In genomic region chr5:32710859-32711692, GRCh38 we compare ENCODE assay signal across 8 cellular contexts. TPM values are rescaled to one million over a fixed set of nuclear protein-coding genes. Genes with fewer than 3 reads are reported as not detected.
DNase-seq lines count a peak whose midpoint lies in the region; TF ChIP-seq lines count a peak whose summit lies in the region.

A gene with protein sequence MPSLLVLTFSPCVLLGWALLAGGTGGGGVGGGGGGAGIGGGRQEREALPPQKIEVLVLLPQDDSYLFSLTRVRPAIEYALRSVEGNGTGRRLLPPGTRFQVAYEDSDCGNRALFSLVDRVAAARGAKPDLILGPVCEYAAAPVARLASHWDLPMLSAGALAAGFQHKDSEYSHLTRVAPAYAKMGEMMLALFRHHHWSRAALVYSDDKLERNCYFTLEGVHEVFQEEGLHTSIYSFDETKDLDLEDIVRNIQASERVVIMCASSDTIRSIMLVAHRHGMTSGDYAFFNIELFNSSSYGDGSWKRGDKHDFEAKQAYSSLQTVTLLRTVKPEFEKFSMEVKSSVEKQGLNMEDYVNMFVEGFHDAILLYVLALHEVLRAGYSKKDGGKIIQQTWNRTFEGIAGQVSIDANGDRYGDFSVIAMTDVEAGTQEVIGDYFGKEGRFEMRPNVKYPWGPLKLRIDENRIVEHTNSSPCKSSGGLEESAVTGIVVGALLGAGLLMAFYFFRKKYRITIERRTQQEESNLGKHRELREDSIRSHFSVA (plus strand): TSS chr5:32711321. CDS start chr5:32711777, 456 bp downstream.

- H3K4me1 ChIP-seq in breast epithelium (peaks cover 3 to 18% of the 10 kb centered on the region in 2 donors), stomach (peaks cover 19 to 52% (median 41%) of the 10 kb centered on the region in 4 donors)

- CTCF ChIA-PET in GM10248 (lab: Yijun Ruan, JAX): interaction anchor here (0.6 to 1.5 kb wide), 3 partner anchors 14 to 668 kb away, joined by 3 to 4 read pairs (median 4); no protein-coding TSS in a partner anchor

- WGBS in stomach, 5 donors: 0 to 2% (median 1%) methylated on average over 41 to 44 of the region's 44 CpGs

- intact Hi-C loops in breast epithelium (cut with DNase I; ENCODE audit: low total_unique reads) (loop anchor here (5.0 kb wide), 1 partner anchor 209 kb away; no protein-coding TSS in a partner anchor), stomach (cut with DNase I; ENCODE audit: low total_unique reads) (loop anchor here (10.0 kb wide), 1 partner anchor 714 kb away; no protein-coding TSS in a partner anchor)

- H3K36me3 ChIP-seq in breast epithelium (no peaks in the 10 kb centered on the region), stomach (no peaks in the 10 kb centered on the region)

- no peak for TF ChIP-seq EP300 in stomach (IDR thresholded peaks at IDR 0.05)

- TF ChIP-seq CTCF in C4-2B (conservative IDR thresholded peaks at IDR 0.05) (no peak), breast epithelium (IDR thresholded peaks at IDR 0.05) (no peak), stomach (IDR thresholded peaks at IDR 0.05) (no peak), GM10248 (IDR thresholded peaks at IDR 0.05; ENCODE audit: control extremely low read depth, extremely low read depth, low read depth, missing control alignments) (no peak)

- peak within 1 kb of the TSS; percentile 56 to 86 (median 58) for H3K4me3 ChIP-seq in breast epithelium
- peak within 1 kb of the TSS; percentile 49 to 82 (median 67) for H3K4me3 ChIP-seq in stomach

- TF ChIP-seq POLR2A in breast epithelium (IDR thresholded peaks at IDR 0.05) (no peak), stomach (IDR thresholded peaks at IDR 0.05) (no peak)

- POLR2A ChIA-PET in GM10248 (lab: Yijun Ruan, JAX): no interaction called here

- H3K27me3 ChIP-seq in breast epithelium: peaks cover 0 to 33% of the 10 kb centered on the region in 2 donors
- H3K27me3 ChIP-seq in stomach: peaks cover 4 to 64% (median 39%) of the 10 kb centered on the region in 3 donors

- no peaks in the 10 kb centered on the region for H3K9me3 ChIP-seq in breast epithelium
- no peaks in the 10 kb centered on the region for H3K9me3 ChIP-seq in stomach

- DNase-seq in Kasumi-1 (lab: John Stamatoyannopoulos, UW) (peak; percentile 58 to 62), breast epithelium (ENCODE audit: low spot score in 2 of 2) (no peak), kidney tubule cell (ENCODE audit: low spot score) (peak; percentile 30), stomach (no peak), DMS79 treated with DMSO at 0.1 percent for 48 hours (lab: John Stamatoyannopoulos, UW) (no peak), GM10248 (ENCODE audit: extremely low spot score) (no peak)
- DNase-seq in activated CD4-positive, CD25-positive, alpha-beta regulatory T cell (lab: John Stamatoyannopoulos, UW): no peak

- H3K27ac ChIP-seq in C4-2B: peak within 1 kb of the TSS; percentile 50
- H3K27ac ChIP-seq in breast epithelium: peak within 1 kb of the TSS in 1 of 2 donors; percentile 21
- peak within 1 kb of the TSS; percentile 14 to 42 (median 35) for H3K27ac ChIP-seq in stomach

RNA-seq across cellular contexts. Expression of the gene that starts here (rescaled TPM):
- total RNA-seq in breast epithelium: 10 to 100 TPM in 1 of 3 donors, 1 to 10 TPM in 2; 1.9 to 44.2 (median 2.0) TPM
- total RNA-seq in stomach: 10 to 100 TPM in 1 of 5 donors, 1 to 10 TPM in 1, under 1 TPM in 1, not detected in 2; 0.89 to 15.8 (median 2.8) TPM
- polyA plus RNA-seq in stomach: 1 to 10 TPM in 1 of 3 donors, under 1 TPM in 2; 0.25 to 3.1 (median 0.61) TPM

Comparison
In these comparisons a context has a peak if more than half of its experiments do, and no peak if none do; other contexts are left out.
1. DNase-seq: peak in Kasumi-1 (2 of 2) and kidney tubule cell (single experiment); none in breast epithelium (0 of 2), stomach (single experiment), DMS79 treated with DMSO at 0.1 percent for 48 hours (single experiment), GM10248 (single experiment) and activated CD4-positive, CD25-positive, alpha-beta regulatory T cell (0 of 4).